In genomic region chr14:51094901-51095853, GRCh38 we compare ENCODE assay signal across 8 cellular contexts. TPM values are rescaled to one million over a fixed set of nuclear protein-coding genes. Genes with fewer than 3 reads are reported as not detected.
DNase-seq lines count a peak whose midpoint lies in the region; ATAC-seq and TF ChIP-seq lines count a peak whose summit lies in the region.

Gene TRIM9, minus strand, starts transcription at chr14:51095105. Its CDS starts 166 bp downstream, at chr14:51094939.

- H3K4me3 ChIP-seq in IMR-90 (ENCODE audit: insufficient read depth, low read depth, low read length) (peak within 1 kb of the TSS; percentile 47), epithelial cell of proximal tubule (ENCODE audit: low read depth, low read length) (peak within 1 kb of the TSS; percentile 69), mononuclear cell (ENCODE audit: low read length) (peak within 1 kb of the TSS; percentile 47)

- peak within 1 kb of the TSS; percentile 60 for H2AK9ac ChIP-seq in IMR-90 (replicated peaks; ENCODE audit: low read depth, low read length, poor library complexity)

- in situ Hi-C loops in IMR-90 (cut with MboI; ENCODE audit: low sequenced_read_pairs): no loop called here

- peak within 1 kb of the TSS; percentile 26 for H3K4me2 ChIP-seq in IMR-90 (ENCODE audit: low read depth, low read length)

- H4K91ac ChIP-seq in IMR-90 (ENCODE audit: insufficient read depth, low read depth, low read length): no peak within 1 kb of the TSS

- POLR2A ChIA-PET in IMR-90 (lab: Charles Lee; ENCODE audit: unreplicated experiment): interaction anchor here (0.6 kb wide), 1 partner anchor 141 kb away, joined by 3 read pairs; no protein-coding TSS in a partner anchor

- 0 out of 2 replicates have a peak within 1 kb of the TSS, but pooled peaks have one; percentile 16 for H3K9ac ChIP-seq in IMR-90 (ENCODE audit: low read depth, low read length)

- H3K27me3 ChIP-seq in IMR-90 (ENCODE audit: control insufficient read depth, insufficient read depth, low read length): peaks cover 34% of the 10 kb centered on the region
- peaks cover 44% of the 10 kb centered on the region for H3K27me3 ChIP-seq in mononuclear cell (ENCODE audit: insufficient read depth, low read length)

- H2BK5ac ChIP-seq in IMR-90 (ENCODE audit: low read depth, low read length, poor library complexity, severe bottlenecking): no peak within 1 kb of the TSS

- H2BK20ac ChIP-seq in IMR-90 (ENCODE audit: low read depth, low read length): no peak within 1 kb of the TSS

- no peak within 1 kb of the TSS for H3K27ac ChIP-seq in IMR-90 (ENCODE audit: insufficient read depth, low read length)

- 0% methylated on average over 43 of the region's 83 CpGs; no CpG with 5 or more reads in 1 of the 2 experiments for WGBS in IMR-90 (ENCODE audit: extremely low coverage in 2 of 2, insufficient read length in 1 of 2), 2 experiments

- no peak within 1 kb of the TSS for H2BK15ac ChIP-seq in IMR-90 (ENCODE audit: low read depth, low read length)

- H3K23ac ChIP-seq in IMR-90 (ENCODE audit: low read depth, low read length): no peak within 1 kb of the TSS

- no peak for TF ChIP-seq RAD21 in IMR-90 (IDR thresholded peaks at IDR 0.05; ENCODE audit: low read length)

- no peaks in the 10 kb centered on the region for H3K9me1 ChIP-seq in IMR-90 (ENCODE audit: insufficient read depth, low read length)

- no peak for TF ChIP-seq POLR2A in IMR-90 (IDR thresholded peaks at IDR 0.05; ENCODE audit: low read depth, low read length)

- H3K79me1 ChIP-seq in IMR-90 (ENCODE audit: low read depth in 1 of 2, low read length in 2 of 2): no peaks in the 10 kb centered on the region

- no TSS peak for BruUV-seq in IMR-90 (replicated peaks; lab: Mats Ljungman, UMichigan)

- no peak within 1 kb of the TSS for H2AK5ac ChIP-seq in IMR-90 (ENCODE audit: low read depth, low read length)

- CTCF ChIA-PET in IMR-90 (lab: Yijun Ruan, JAX): interaction anchor here (0.9 kb wide), 1 partner anchor 235 kb away, joined by 3 read pairs; no protein-coding TSS in a partner anchor

- no peak within 1 kb of the TSS for H2BK120ac ChIP-seq in IMR-90 (ENCODE audit: low read depth, low read length)

- H3K14ac ChIP-seq in IMR-90 (replicated peaks; ENCODE audit: low read depth, low read length): no peak within 1 kb of the TSS

- DNase-seq in D341Med (ENCODE audit: low spot score) (peak; percentile 99), IMR-90 (peak; percentile 93), OCI-M1 (lab: John Stamatoyannopoulos, UW) (peak; percentile 91), activated T-cell treated with anti-CD3 and anti-CD28 coated beads for 48 hours (ENCODE audit: low read depth) (peak; percentile 90), epithelial cell of proximal tubule (ENCODE audit: low read depth) (peak; percentile 73)
- peak; percentile 73 to 74 for DNase-seq in stimulated activated CD8-positive, alpha-beta memory T cell treated with anti-CD3 and anti-CD28 coated beads, Interleukin-2, amount 100 ng/mL, for 1 hour (ENCODE audit: low read depth in 2 of 2)

- no peak within 1 kb of the TSS; a peak in 1 of 4 replicates for H4K8ac ChIP-seq in IMR-90 (ENCODE audit: low read depth in 2 of 2, low read length in 2 of 2)

- H3K18ac ChIP-seq in IMR-90 (ENCODE audit: low read depth, low read length): no peak within 1 kb of the TSS

- H4K5ac ChIP-seq in IMR-90 (ENCODE audit: low read depth, low read length): no peak within 1 kb of the TSS

- ATAC-seq in GM21576 (IDR thresholded peaks at IDR 0.05; ENCODE audit: unreplicated experiment) (peak; percentile 98), IMR-90 (ENCODE audit: low read depth) (peak; percentile 99)

- H3K4ac ChIP-seq in IMR-90 (ENCODE audit: low read depth, low read length): no peak within 1 kb of the TSS

- intact Hi-C loops in IMR-90 (cut with micrococcal nuclease): loop anchor here (5.0 kb wide), 1 partner anchor 138 kb away; no protein-coding TSS in a partner anchor

- dilution Hi-C loops in IMR-90 (cut with HindIII; ENCODE audit: low sequenced_read_pairs, unreplicated experiment): no loop called here

- H2AFZ ChIP-seq in IMR-90 (replicated peaks; ENCODE audit: low read length, poor library complexity): peak within 1 kb of the TSS; percentile 87

- TF ChIP-seq CTCF in IMR-90 (conservative IDR thresholded peaks at IDR 0.05; ENCODE audit: low read depth, low read length) (no peak), epithelial cell of proximal tubule (conservative IDR thresholded peaks at IDR 0.05; ENCODE audit: low read depth, low read length) (no peak)

- no peak within 1 kb of the TSS; the same call in 1 of the 2 replicates for H3K56ac ChIP-seq in IMR-90 (ENCODE audit: extremely low read depth, insufficient read depth, low read length)

- no peaks in the 10 kb centered on the region for H4K20me1 ChIP-seq in IMR-90 (ENCODE audit: insufficient read depth, low read length)

- H3K9me3 ChIP-seq in IMR-90 (ENCODE audit: control insufficient read depth, insufficient read depth, low read length) (no peaks in the 10 kb centered on the region), mononuclear cell (ENCODE audit: low read depth, low read length) (no peaks in the 10 kb centered on the region)

- no peaks in the 10 kb centered on the region for H3K36me3 ChIP-seq in IMR-90 (ENCODE audit: control insufficient read depth, insufficient read depth, low read length)

- no peaks in the 10 kb centered on the region for H3K4me1 ChIP-seq in IMR-90 (ENCODE audit: control insufficient read depth, insufficient read depth, low read length)
- H3K4me1 ChIP-seq in mononuclear cell (ENCODE audit: insufficient read depth, low read length): peaks cover 26% of the 10 kb centered on the region

TF ChIP-seq in IMR-90, 13 proteins besides CTCF, POLR2A, EP300 and RAD21:
- TF ChIP-seq MAZ (IDR thresholded peaks at IDR 0.05; ENCODE audit: borderline replicate concordance, low read depth, low read length) (peak; percentile 39; the same call in 1 of the 2 replicates), SMC3 (IDR thresholded peaks at IDR 0.05; ENCODE audit: low read depth, low read length) (no peak), MAFK (IDR thresholded peaks at IDR 0.05; ENCODE audit: low read depth, low read length) (no peak), MXI1 (IDR thresholded peaks at IDR 0.05; ENCODE audit: borderline replicate concordance, low read depth, low read length) (peak; percentile 58; the same call in 1 of the 2 replicates), NFE2L2 (IDR thresholded peaks at IDR 0.05; ENCODE audit: low read depth, low read length) (no peak)

RNA-seq across cellular contexts. Expression of gene TRIM9, which starts in this region (rescaled TPM):
- under 0.01 TPM in 2 replicates for total RNA-seq in IMR-90 (2012; rRNA removed)
- 0.09 and 0.24 TPM in 2 replicates for polyA plus RNA-seq in IMR-90 (2012; rRNA removed)
- 0.04 and 0.09 TPM in 2 replicates for polyA plus RNA-seq in IMR-90 (2012; cell fraction: cytosol; rRNA removed)
- polyA plus RNA-seq in IMR-90 (2012; cell fraction: nucleus; rRNA removed; ENCODE audit: low replicate concordance): 0.14 and 0.30 TPM in 2 replicates
- total RNA-seq in epithelial cell of proximal tubule: 0.36 and 0.69 TPM in 2 replicates
- total RNA-seq in mononuclear cell: 0.42 TPM

Comparison
In these comparisons a context has a peak if more than half of its experiments do, and no peak if none do; other contexts are left out.
1. Peak in DNase-seq, ATAC-seq, H3K4me3 ChIP-seq, H3K9ac ChIP-seq and H3K4me2 ChIP-seq in IMR-90; RNA of the gene not detected or under 1 TPM.
2. Peak in DNase-seq and H3K4me3 ChIP-seq in epithelial cell of proximal tubule; RNA of the gene not detected or under 1 TPM.